In the genomic region with DNA sequence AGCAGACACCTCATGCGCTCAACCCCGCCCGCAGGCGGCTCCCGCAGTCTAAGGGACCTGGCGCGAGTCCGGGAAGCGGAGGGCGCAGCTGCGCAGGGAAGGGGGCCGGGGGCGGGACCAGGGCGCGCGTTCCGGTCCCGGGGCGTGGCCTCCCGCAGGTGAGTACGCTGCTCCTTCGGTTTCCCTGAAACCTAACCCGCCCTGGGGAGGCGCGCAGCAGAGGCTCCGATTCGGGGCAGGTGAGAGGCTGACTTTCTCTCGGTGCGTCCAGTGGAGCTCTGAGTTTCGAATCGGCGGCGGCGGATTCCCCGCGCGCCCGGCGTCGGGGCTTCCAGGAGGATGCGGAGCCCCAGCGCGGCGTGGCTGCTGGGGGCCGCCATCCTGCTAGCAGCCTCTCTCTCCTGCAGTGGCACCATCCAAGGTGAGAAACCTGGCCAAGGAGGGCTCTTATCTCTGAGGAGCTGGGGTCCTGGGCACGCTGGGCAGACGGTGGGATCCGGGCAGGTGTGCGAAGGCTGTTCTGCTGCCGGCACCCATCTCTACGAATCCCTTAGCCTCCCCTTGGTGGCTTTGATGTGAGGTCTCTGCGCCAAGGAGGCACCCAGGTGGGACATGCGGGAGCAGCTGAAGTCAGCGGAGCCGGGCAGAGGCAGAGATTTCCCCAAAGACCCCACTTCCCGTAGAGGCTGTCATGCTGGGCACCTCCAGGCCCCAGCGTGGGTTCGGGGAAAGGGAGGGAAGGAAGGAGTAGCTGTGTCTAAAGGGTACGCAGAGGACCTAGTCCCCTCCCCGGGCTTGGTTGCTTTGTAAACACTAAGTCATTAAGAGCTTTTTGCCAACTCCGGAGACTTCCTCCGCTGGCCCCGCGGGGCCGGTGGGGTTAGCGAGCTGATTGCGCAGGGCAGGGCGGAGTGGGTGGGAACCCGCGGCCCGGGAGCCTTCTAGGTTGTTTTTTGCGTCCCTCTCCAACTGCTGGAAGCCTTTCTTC, we compare ENCODE assay signal across 1 cellular context.
TF ChIP-seq lines count a peak whose summit lies in the region.

A gene with protein sequence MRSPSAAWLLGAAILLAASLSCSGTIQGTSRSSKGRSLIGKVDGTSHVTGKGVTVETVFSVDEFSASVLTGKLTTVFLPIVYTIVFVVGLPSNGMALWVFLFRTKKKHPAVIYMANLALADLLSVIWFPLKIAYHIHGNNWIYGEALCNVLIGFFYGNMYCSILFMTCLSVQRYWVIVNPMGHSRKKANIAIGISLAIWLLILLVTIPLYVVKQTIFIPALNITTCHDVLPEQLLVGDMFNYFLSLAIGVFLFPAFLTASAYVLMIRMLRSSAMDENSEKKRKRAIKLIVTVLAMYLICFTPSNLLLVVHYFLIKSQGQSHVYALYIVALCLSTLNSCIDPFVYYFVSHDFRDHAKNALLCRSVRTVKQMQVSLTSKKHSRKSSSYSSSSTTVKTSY (plus strand): TSS at position 187 of the 988 bp plus-strand sequence. CDS start 153 bp downstream, at position 340.

TF ChIP-seq in liver, 16 proteins besides CTCF, POLR2A, EP300 and RAD21 (continued from another document):
- TF ChIP-seq, protein P1, sequence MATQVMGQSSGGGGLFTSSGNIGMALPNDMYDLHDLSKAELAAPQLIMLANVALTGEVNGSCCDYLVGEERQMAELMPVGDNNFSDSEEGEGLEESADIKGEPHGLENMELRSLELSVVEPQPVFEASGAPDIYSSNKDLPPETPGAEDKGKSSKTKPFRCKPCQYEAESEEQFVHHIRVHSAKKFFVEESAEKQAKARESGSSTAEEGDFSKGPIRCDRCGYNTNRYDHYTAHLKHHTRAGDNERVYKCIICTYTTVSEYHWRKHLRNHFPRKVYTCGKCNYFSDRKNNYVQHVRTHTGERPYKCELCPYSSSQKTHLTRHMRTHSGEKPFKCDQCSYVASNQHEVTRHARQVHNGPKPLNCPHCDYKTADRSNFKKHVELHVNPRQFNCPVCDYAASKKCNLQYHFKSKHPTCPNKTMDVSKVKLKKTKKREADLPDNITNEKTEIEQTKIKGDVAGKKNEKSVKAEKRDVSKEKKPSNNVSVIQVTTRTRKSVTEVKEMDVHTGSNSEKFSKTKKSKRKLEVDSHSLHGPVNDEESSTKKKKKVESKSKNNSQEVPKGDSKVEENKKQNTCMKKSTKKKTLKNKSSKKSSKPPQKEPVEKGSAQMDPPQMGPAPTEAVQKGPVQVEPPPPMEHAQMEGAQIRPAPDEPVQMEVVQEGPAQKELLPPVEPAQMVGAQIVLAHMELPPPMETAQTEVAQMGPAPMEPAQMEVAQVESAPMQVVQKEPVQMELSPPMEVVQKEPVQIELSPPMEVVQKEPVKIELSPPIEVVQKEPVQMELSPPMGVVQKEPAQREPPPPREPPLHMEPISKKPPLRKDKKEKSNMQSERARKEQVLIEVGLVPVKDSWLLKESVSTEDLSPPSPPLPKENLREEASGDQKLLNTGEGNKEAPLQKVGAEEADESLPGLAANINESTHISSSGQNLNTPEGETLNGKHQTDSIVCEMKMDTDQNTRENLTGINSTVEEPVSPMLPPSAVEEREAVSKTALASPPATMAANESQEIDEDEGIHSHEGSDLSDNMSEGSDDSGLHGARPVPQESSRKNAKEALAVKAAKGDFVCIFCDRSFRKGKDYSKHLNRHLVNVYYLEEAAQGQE (IDR thresholded peaks at IDR 0.05) = peak; percentile 41
